In the genomic region with DNA sequence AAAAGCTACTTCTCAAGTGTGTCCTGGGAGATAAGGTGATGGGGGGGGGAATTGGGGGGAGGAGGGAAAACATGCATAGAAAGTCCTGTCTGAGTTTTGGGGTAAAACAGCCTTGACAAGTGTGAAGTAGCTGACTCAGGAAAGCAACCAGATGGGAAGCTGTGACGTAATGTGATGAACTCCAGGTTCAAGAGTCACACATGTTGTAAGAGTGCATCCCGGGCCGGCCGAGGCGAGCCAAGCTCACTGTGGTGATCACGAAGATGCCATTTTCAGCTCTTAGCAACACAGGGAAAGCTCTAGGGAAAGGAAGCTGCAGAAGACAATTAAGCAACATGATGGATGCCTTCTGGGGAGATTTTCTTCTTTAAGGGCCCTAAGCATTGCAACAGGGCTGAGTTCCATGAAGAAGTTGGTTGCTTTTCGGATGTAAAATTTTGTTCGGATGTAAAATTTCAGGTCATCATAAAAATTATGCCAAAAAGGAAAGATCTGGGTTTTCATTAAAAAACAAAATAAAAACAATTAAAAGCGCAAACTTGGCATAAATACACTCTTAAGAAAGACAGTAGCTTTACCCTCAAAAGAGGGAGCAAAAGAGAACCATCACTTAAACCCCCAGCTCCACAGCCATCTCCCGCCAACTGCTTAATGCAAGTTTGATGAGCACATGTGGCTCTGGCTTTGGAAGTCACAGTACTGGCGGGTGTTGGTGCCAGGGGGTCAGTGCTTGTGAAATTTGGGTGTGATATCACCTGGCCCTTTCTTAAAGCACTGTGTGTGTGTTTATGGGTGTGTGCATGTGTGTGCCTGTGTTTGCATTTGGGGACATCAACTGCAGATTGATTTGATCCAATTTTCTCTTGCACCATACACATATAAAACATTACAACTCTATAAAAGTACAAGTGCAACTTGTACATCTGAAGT, we compare ENCODE assay signal across 17 cellular contexts. TPM values are rescaled to one million over a fixed set of nuclear protein-coding genes. Genes with fewer than 3 reads are reported as not detected.
A peak's percentile ranks its signal among the peaks of the same experiment; 100 is the strongest.
DNase-seq lines count a peak whose midpoint lies in the region; ATAC-seq, FAIRE-seq and TF ChIP-seq lines count a peak whose summit lies in the region.
"Had no signal": no experiment of that assay in that cellular context is flagged by ENCODE, and none has a peak within 500 bp of the region (broad histone marks: within the 10 kb centered on the region; RNA-seq: fewer than 3 reads in every experiment).

No MANE protein-coding gene starts in this region.

- 91% methylated on average over 11 of the region's 11 CpGs; no CpG with 5 or more reads in 1 of the 2 experiments for WGBS in H1 (ENCODE audit: extremely low coverage in 1 of 2, insufficient coverage in 1 of 2, insufficient read length in 1 of 2, insufficient replicate concordance in 2 of 2, low coverage in 1 of 2, low lambda C conversion rate in 2 of 2, missing lambda C conversion rate in 1 of 2), 2 experiments

- H3K9ac ChIP-seq in H1 (replicated peaks in 1 of 4; ENCODE audit: extremely low read depth in 1 of 4, low read depth in 3 of 4, low read length in 3 of 4) = no peak overlapping the region

- H4K20me1 ChIP-seq in H1 (replicated peaks in 1 of 2; ENCODE audit: control insufficient read depth in 1 of 2, insufficient read depth in 2 of 2, low read length in 2 of 2) = peaks cover 0 to 4% of the 10 kb centered on the region in 2 experiments

- peak overlapping the region; percentile 26 for H3K4me3 Mint-ChIP-seq in neural crest cell
- no peak overlapping the region for H3K4me3 Mint-ChIP-seq in osteocyte (ENCODE audit: unreplicated experiment)
- H3K4me3 Mint-ChIP-seq in activated T-helper 2 cell treated with anti-CD3 and anti-CD28 coated beads, Interferon-gamma antibody, Interleukin-2, Interleukin-4, amounts not matched to agents 10 μg/mL and 5 μg/mL and 100 μg/mL, durations not matched to agents 14 hours and 24 hours and 36 hours (ENCODE audit: low read depth) = no peak overlapping the region
- H3K4me3 Mint-ChIP-seq: activated naive CD4-positive, alpha-beta T cell treated with anti-CD3 and anti-CD28 coated beads, Interleukin-2, amount 10 ng/mL, durations not matched to agents 7 days and 5 days; HFFc6 had no signal

- H2BK5ac ChIP-seq in H1 (ENCODE audit: low read depth, low read length) = no peak overlapping the region

- no peak overlapping the region for H3K27ac ChIP-seq in H1 (ENCODE audit: low read depth, low read length)
- H3K27ac ChIP-seq: epithelial cell of prostate, suprapubic skin had no signal

- H3K27me3 ChIP-seq in H1 (replicated peaks in 1 of 4; ENCODE audit: control insufficient read depth in 3 of 4, extremely low read depth in 1 of 4, insufficient read depth in 3 of 4, low read length in 3 of 4) = no peaks in the 10 kb centered on the region
- H3K27me3 ChIP-seq: suprapubic skin had no signal

- no peaks in the 10 kb centered on the region for H3K79me1 ChIP-seq in H1 (ENCODE audit: low read depth, low read length)

- H3K56ac ChIP-seq in H1 (replicated peaks; ENCODE audit: insufficient read length, low read depth, low read length) = no peak overlapping the region

- no peak overlapping the region for H4K5ac ChIP-seq in H1 (ENCODE audit: insufficient read length, low read depth, low read length)

- no peak overlapping the region for H4K8ac ChIP-seq in H1 (ENCODE audit: extremely low read depth, insufficient read depth, low read length)

- no peaks in the 10 kb centered on the region for H3K9me3 Mint-ChIP-seq in neural crest cell
- no peaks in the 10 kb centered on the region for H3K9me3 Mint-ChIP-seq in osteocyte (ENCODE audit: unreplicated experiment)
- no peaks in the 10 kb centered on the region for H3K9me3 Mint-ChIP-seq in activated T-helper 2 cell treated with anti-CD3 and anti-CD28 coated beads, Interferon-gamma antibody, Interleukin-2, Interleukin-4, amounts not matched to agents 10 μg/mL and 5 μg/mL and 100 μg/mL, durations not matched to agents 14 hours and 24 hours and 36 hours
- H3K9me3 Mint-ChIP-seq: activated naive CD4-positive, alpha-beta T cell treated with anti-CD3 and anti-CD28 coated beads, Interleukin-2, amount 10 ng/mL, durations not matched to agents 7 days and 5 days; CD8-positive, alpha-beta memory T cell; HFFc6 had no signal

- no peak overlapping the region for H3K4ac ChIP-seq in H1 (replicated peaks; ENCODE audit: insufficient read length, low read depth, low read length)

- TF ChIP-seq POLR2A in H1 (IDR thresholded peaks at IDR 0.05; ENCODE audit: control extremely low read depth in 1 of 2, low read depth in 2 of 2, low read length in 2 of 2) = no peak

- FAIRE-seq in H1 (lab: Jason Lieb, UNC) = no peak

- H3K79me2 ChIP-seq in H1 (ENCODE audit: control insufficient read depth in 1 of 2, insufficient read depth in 2 of 2, low read length in 2 of 2) = no peaks in the 10 kb centered on the region

- ATAC-seq in GM21360 (IDR thresholded peaks at IDR 0.05; ENCODE audit: unreplicated experiment) = no peak

- no peak overlapping the region for H3K18ac ChIP-seq in H1 (ENCODE audit: extremely low read depth, low read length)

- no peak overlapping the region for H2BK15ac ChIP-seq in H1 (ENCODE audit: low read length)

- H3K4me3 ChIP-seq in H1 (ENCODE audit: extremely low read depth in 1 of 4, insufficient read depth in 2 of 4, low read depth in 3 of 4, low read length in 4 of 4) = no peak overlapping the region
- H3K4me3 ChIP-seq: suprapubic skin had no signal

- H4K91ac ChIP-seq in H1 (replicated peaks; ENCODE audit: insufficient read length, low read length) = no peak overlapping the region

- no peak overlapping the region for H2AFZ ChIP-seq in H1 (ENCODE audit: low read length)

- H2BK20ac ChIP-seq in H1 (ENCODE audit: low read length) = no peak overlapping the region

- intact Hi-C loops in activated T-helper 2 cell treated with anti-CD3 and anti-CD28 coated beads, Interferon-gamma antibody, Interleukin-2, Interleukin-4, amounts not matched to agents 10 μg/mL and 5 μg/mL and 100 μg/mL, durations not matched to agents 14 hours and 24 hours and 36 hours (cut with micrococcal nuclease) = no loop called here

- TF ChIP-seq EP300 in H1 (IDR thresholded peaks at IDR 0.05; ENCODE audit: borderline replicate concordance in 1 of 2, low read depth in 2 of 2, low read length in 2 of 2) = no peak

- CTCF ChIA-PET in H1 (lab: Charles Lee; ENCODE audit: partially characterized antibody) = interaction anchor here (0.6 to 27.4 kb wide), 5 partner anchors 13 to 283 kb away, joined by 3 to 389 read pairs (median 4); no protein-coding TSS in a partner anchor

- H3K14ac ChIP-seq in H1 (ENCODE audit: insufficient read length) = no peak overlapping the region

- DNase-seq in GM04504 (ENCODE audit: low read depth) (peak; percentile 69), NOMO-1 (lab: John Stamatoyannopoulos, UW; ENCODE audit: unreplicated experiment in 2 of 2) (peak; percentile 49 to 55), H1 (ENCODE audit: low read depth in 1 of 2, low spot score in 2 of 2) (no peak), neural crest cell (ENCODE audit: low read depth, low spot score) (no peak), osteocyte (ENCODE audit: extremely low spot score, unreplicated experiment) (no peak)
- DNase-seq in activated T-helper 2 cell treated with anti-CD3 and anti-CD28 coated beads, Interferon-gamma antibody, Interleukin-2, Interleukin-4, amounts not matched to agents 10 μg/mL and 5 μg/mL and 100 μg/mL, durations not matched to agents 14 hours and 24 hours and 36 hours (ENCODE audit: low spot score) = no peak
- DNase-seq: activated naive CD4-positive, alpha-beta T cell treated with anti-CD3 and anti-CD28 coated beads, Interleukin-2, amount 10 ng/mL, durations not matched to agents 7 days and 5 days; CD8-positive, alpha-beta memory T cell; central memory CD4-positive, alpha-beta T cell; HFFc6; NCI-H1048; NCI-H510A; nucleus accumbens; SHP77 had no signal

- H3K27ac Mint-ChIP-seq in neural crest cell (ENCODE audit: unreplicated experiment) (no peak overlapping the region), osteocyte (ENCODE audit: unreplicated experiment) (no peak overlapping the region)
- H3K27ac Mint-ChIP-seq in activated T-helper 2 cell treated with anti-CD3 and anti-CD28 coated beads, Interferon-gamma antibody, Interleukin-2, Interleukin-4, amounts not matched to agents 10 μg/mL and 5 μg/mL and 100 μg/mL, durations not matched to agents 14 hours and 24 hours and 36 hours = no peak overlapping the region
- H3K27ac Mint-ChIP-seq: HFFc6 had no signal

- peaks cover 72% of the 10 kb centered on the region for H3K4me1 Mint-ChIP-seq in neural crest cell
- peaks cover 26% of the 10 kb centered on the region for H3K4me1 Mint-ChIP-seq in osteocyte (ENCODE audit: unreplicated experiment)
- peaks cover 32% of the 10 kb centered on the region for H3K4me1 Mint-ChIP-seq in activated T-helper 2 cell treated with anti-CD3 and anti-CD28 coated beads, Interferon-gamma antibody, Interleukin-2, Interleukin-4, amounts not matched to agents 10 μg/mL and 5 μg/mL and 100 μg/mL, durations not matched to agents 14 hours and 24 hours and 36 hours (ENCODE audit: low read depth)

- H3K23ac ChIP-seq in H1 (ENCODE audit: insufficient read length) = no peak overlapping the region

- H3K4me2 ChIP-seq in H1 (ENCODE audit: insufficient read depth in 1 of 2, low read depth in 2 of 2, low read length in 2 of 2) = no peak overlapping the region

- no peak overlapping the region for H2BK12ac ChIP-seq in H1 (ENCODE audit: low read depth, low read length)

- POLR2A ChIA-PET in H1 (lab: Charles Lee; ENCODE audit: partially characterized antibody) = interaction anchor here (0.6 to 2.2 kb wide), 3 partner anchors 9 to 12 kb away, joined by 3 to 4 read pairs (median 4); no protein-coding TSS in a partner anchor

- peaks cover 0 to 5% (median 3%) of the 10 kb centered on the region in 4 experiments; a peak in 3 of 7 replicates for H3K4me1 ChIP-seq in H1 (replicated peaks in 1 of 4; ENCODE audit: control insufficient read depth in 3 of 4, insufficient read depth in 4 of 4, low read length in 3 of 4)

- no peak for TF ChIP-seq RAD21 in H1 (IDR thresholded peaks at IDR 0.05 in 1 of 2, conservative IDR thresholded peaks at IDR 0.05 in 1 of 2; ENCODE audit: low read depth in 2 of 2, low read length in 2 of 2)

- no peak overlapping the region for H2AK5ac ChIP-seq in H1 (ENCODE audit: low read depth, low read length)

- no peaks in the 10 kb centered on the region for H3K23me2 ChIP-seq in H1 (ENCODE audit: low read depth, low read length)

- H3K36me3 Mint-ChIP-seq in neural crest cell (ENCODE audit: low read depth) (peaks cover 22% of the 10 kb centered on the region), osteocyte (ENCODE audit: unreplicated experiment) (peaks cover 20% of the 10 kb centered on the region)
- peaks cover 51% of the 10 kb centered on the region for H3K36me3 Mint-ChIP-seq in activated T-helper 2 cell treated with anti-CD3 and anti-CD28 coated beads, Interferon-gamma antibody, Interleukin-2, Interleukin-4, amounts not matched to agents 10 μg/mL and 5 μg/mL and 100 μg/mL, durations not matched to agents 14 hours and 24 hours and 36 hours (ENCODE audit: low read depth)

- H2BK120ac ChIP-seq in H1 (replicated peaks; ENCODE audit: low read depth, low read length) = no peak overlapping the region

- no peaks in the 10 kb centered on the region for H3K9me3 ChIP-seq in H1 (ENCODE audit: insufficient read depth in 2 of 2, low read depth in 1 of 2, low read length in 1 of 2)
- H3K9me3 ChIP-seq: suprapubic skin had no signal

- H3K36me3 ChIP-seq in H1 (ENCODE audit: control insufficient read depth in 2 of 4, insufficient read depth in 4 of 4, low read length in 3 of 4) = peaks cover 0 to 13% (median 0%) of the 10 kb centered on the region in 4 experiments; a peak in 3 of 8 replicates

- TF ChIP-seq CTCF in H1 (IDR thresholded peaks at IDR 0.05; ENCODE audit: control extremely low read depth in 1 of 3, insufficient read depth in 1 of 3, low read depth in 1 of 3, low read length in 3 of 3) (no peak), neural crest cell (conservative IDR thresholded peaks at IDR 0.05) (no peak), osteocyte (IDR thresholded peaks at IDR 0.05) (no peak)

- H3K27me3 Mint-ChIP-seq in neural crest cell (ENCODE audit: low read depth) = no peaks in the 10 kb centered on the region
- H3K27me3 Mint-ChIP-seq in osteocyte (ENCODE audit: unreplicated experiment) = no peaks in the 10 kb centered on the region
- H3K27me3 Mint-ChIP-seq in activated T-helper 2 cell treated with anti-CD3 and anti-CD28 coated beads, Interferon-gamma antibody, Interleukin-2, Interleukin-4, amounts not matched to agents 10 μg/mL and 5 μg/mL and 100 μg/mL, durations not matched to agents 14 hours and 24 hours and 36 hours (ENCODE audit: low read depth) = no peaks in the 10 kb centered on the region
- H3K27me3 Mint-ChIP-seq: activated naive CD4-positive, alpha-beta T cell treated with anti-CD3 and anti-CD28 coated beads, Interleukin-2, amount 10 ng/mL, durations not matched to agents 7 days and 5 days; CD8-positive, alpha-beta memory T cell had no signal

RNA-seq across cellular contexts. Expression of gene SERTAD2, which starts 19.1 kb away (rescaled TPM):
- total RNA-seq in H1 (2021; fragmentation: NEBNext Ultra II Directional; extraction: Animal tissue kit (Norgen Biotek cat#: 25700)) = 4.5 and 5.7 TPM in 2 replicates
- polyA plus RNA-seq in H1 (2011; rRNA removed) = 2.9 and 3.5 TPM in 2 replicates
- 2.8 TPM for polyA plus RNA-seq in H1 (2011; cell fraction: cytosol; rRNA removed)
- 4.9 TPM for polyA plus RNA-seq in H1 (2011; cell fraction: nucleus; rRNA removed)
- polyA plus RNA-seq in H1 (2012, experiment 1 of 2) = 3.8 to 5.6 TPM (median 4.6 TPM) in 4 replicates
- 0.83 TPM for polyA plus RNA-seq in H1 (2012, experiment 2 of 2)
- polyA plus RNA-seq in H1 (2013, experiment 1 of 2) = 4.6 TPM
- 4.4 TPM for polyA plus RNA-seq in H1 (2013, experiment 2 of 2)
- 3.9 and 5.4 TPM in 2 replicates for polyA minus RNA-seq in H1 (2011; rRNA and poly(A)+ RNA removed)
- polyA minus RNA-seq in H1 (2011; cell fraction: cytosol; rRNA and poly(A)+ RNA removed) = 4.2 TPM
- 13.4 TPM for polyA minus RNA-seq in H1 (2011; cell fraction: nucleus; rRNA and poly(A)+ RNA removed)
- total RNA-seq in neural crest cell = 16.8 and 18.6 TPM in 2 replicates
- total RNA-seq in osteocyte = 15.5 and 17.4 TPM in 2 replicates
- total RNA-seq in activated T-helper 2 cell treated with anti-CD3 and anti-CD28 coated beads, Interferon-gamma antibody, Interleukin-2, Interleukin-4, amounts not matched to agents 10 μg/mL and 5 μg/mL and 100 μg/mL, durations not matched to agents 14 hours and 24 hours and 36 hours = 29.2 and 31.0 TPM in 2 replicates

Comparison
In these comparisons a context has a peak if more than half of its experiments do, and no peak if none do; other contexts are left out.
1. DNase-seq: peak in GM04504 (single experiment) and NOMO-1 (2 of 2); none in H1 (0 of 2), neural crest cell (single experiment), osteocyte (single experiment) and activated T-helper 2 cell treated with anti-CD3 and anti-CD28 coated beads, Interferon-gamma antibody, Interleukin-2, Interleukin-4, amounts not matched to agents 10 μg/mL and 5 μg/mL and 100 μg/mL, durations not matched to agents 14 hours and 24 hours and 36 hours (single experiment).